Comparison of ENCODE assay signal across 18 cellular contexts in the genomic region with DNA sequence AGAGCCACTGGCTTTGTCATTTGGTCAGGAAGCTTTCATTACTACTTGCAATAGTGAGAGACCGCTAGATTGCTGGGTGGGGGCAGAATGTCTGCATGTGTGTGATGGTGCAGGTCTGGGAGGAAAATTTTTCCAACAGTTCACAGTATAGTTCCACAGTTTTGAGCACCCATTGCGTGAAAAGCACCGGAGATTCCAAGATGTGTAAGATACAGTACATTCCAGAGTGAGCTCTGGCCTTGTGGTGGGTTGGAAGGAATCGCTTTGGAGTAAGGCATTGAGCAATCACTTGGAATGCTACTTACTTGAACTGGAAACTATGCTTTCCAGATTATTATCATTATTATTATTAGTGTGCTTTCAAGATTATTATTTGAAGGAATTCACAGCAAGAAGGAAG. TPM values are rescaled to one million over a fixed set of nuclear protein-coding genes. Genes with fewer than 3 reads are reported as not detected.
DNase-seq lines count a peak whose midpoint lies in the region; TF ChIP-seq lines count a peak whose summit lies in the region.
"Had no signal": no experiment of that assay in that cellular context is flagged by ENCODE, and none has a peak within 500 bp of the region (broad histone marks: within the 10 kb centered on the region; RNA-seq: fewer than 3 reads in every experiment).

No MANE protein-coding gene starts in this region.

- no peaks in the 10 kb centered on the region for H3K9me3 ChIP-seq in mesenchymal stem cell (ENCODE audit: control insufficient read depth, low read length)
- H3K9me3 ChIP-seq in ovary, result no peaks in the 10 kb centered on the region
- H3K9me3 ChIP-seq: BLaER1 treated with 17β-estradiol and CSF1 and Interleukin-3, amounts not matched to agents 10 nM and 100 nM; psoas muscle; transverse colon had no signal

- peak overlapping the region; percentile 78 to 91 for H3K18ac ChIP-seq in mesenchymal stem cell (ENCODE audit: low read depth in 1 of 2, low read length in 2 of 2)

- H3K27me3 ChIP-seq in mesenchymal stem cell (ENCODE audit: control insufficient read depth in 1 of 2, insufficient read depth in 1 of 2, low read length in 2 of 2) (no peaks in the 10 kb centered on the region), ovary (no peaks in the 10 kb centered on the region)
- H3K27me3 ChIP-seq: BLaER1 treated with 17β-estradiol and CSF1 and Interleukin-3, amounts not matched to agents 10 nM and 100 nM; transverse colon had no signal

- TF ChIP-seq EP300 in ovary (IDR thresholded peaks at IDR 0.05), result no peak

- H3K4me3 Mint-ChIP-seq in chondrocyte (ENCODE audit: unreplicated experiment) (peak overlapping the region; percentile 14), CD14-positive monocyte (no peak overlapping the region)
- H3K4me3 Mint-ChIP-seq: T-helper 17 cell had no signal

- peak overlapping the region; percentile 84 for H3K27ac ChIP-seq in mesenchymal stem cell (ENCODE audit: low read length, poor library complexity, severe bottlenecking)
- H3K27ac ChIP-seq in ovary, result no peak overlapping the region
- H3K27ac ChIP-seq: BLaER1 treated with 17β-estradiol and CSF1 and Interleukin-3, amounts not matched to agents 10 nM and 100 nM; PC-9; psoas muscle; transverse colon had no signal

- H3K4ac ChIP-seq in mesenchymal stem cell (ENCODE audit: low read depth in 1 of 2, low read length in 2 of 2), result peak overlapping the region in 1 of 2 experiments; percentile 51

- H3K4me2 ChIP-seq in mesenchymal stem cell (ENCODE audit: low read length, poor library complexity, severe bottlenecking), result peak overlapping the region; percentile 23
- H3K4me2 ChIP-seq: BLaER1 treated with 17β-estradiol and CSF1 and Interleukin-3, amounts not matched to agents 10 nM and 100 nM; PC-9 had no signal

- H2BK120ac ChIP-seq in mesenchymal stem cell (ENCODE audit: low read depth, low read length), result peak overlapping the region; percentile 83

- no peak overlapping the region for H2AFZ ChIP-seq in mesenchymal stem cell (ENCODE audit: low read depth, low read length)
- H2AFZ ChIP-seq: PC-9 had no signal

- peak overlapping the region; percentile 76 for H3K9ac ChIP-seq in mesenchymal stem cell (ENCODE audit: low read length)
- H3K9ac ChIP-seq: BLaER1 treated with 17β-estradiol and CSF1 and Interleukin-3, amounts not matched to agents 10 nM and 100 nM had no signal

- H3K4me1 ChIP-seq in mesenchymal stem cell (ENCODE audit: control insufficient read depth, insufficient read depth, low read depth, low read length), result peaks cover 2% of the 10 kb centered on the region
- H3K4me1 ChIP-seq in ovary (ENCODE audit: insufficient read depth), result peaks cover 4% of the 10 kb centered on the region
- H3K4me1 ChIP-seq: BLaER1 treated with 17β-estradiol and CSF1 and Interleukin-3, amounts not matched to agents 10 nM and 100 nM; psoas muscle had no signal

- H3K4me3 ChIP-seq in mesenchymal stem cell (ENCODE audit: insufficient read depth in 1 of 2, low read depth in 1 of 2, low read length in 2 of 2), result peak overlapping the region in 1 of 2 experiments; percentile 23
- no peak overlapping the region for H3K4me3 ChIP-seq in ovary
- H3K4me3 ChIP-seq: BLaER1 treated with 17β-estradiol and CSF1 and Interleukin-3, amounts not matched to agents 10 nM and 100 nM; K562; PC-9; psoas muscle; transverse colon had no signal

- H3K27ac Mint-ChIP-seq in chondrocyte (ENCODE audit: unreplicated experiment), result peak overlapping the region; percentile 85
- H3K27ac Mint-ChIP-seq in CD14-positive monocyte, result peak overlapping the region in 1 of 7 donors; percentile 33
- H3K27ac Mint-ChIP-seq: T-helper 17 cell had no signal

- H3K9me3 Mint-ChIP-seq in chondrocyte (ENCODE audit: low read depth) (peaks cover 2% of the 10 kb centered on the region), CD14-positive monocyte (peaks cover 0 to 6% (median 0%) of the 10 kb centered on the region in 7 donors)

- no peak overlapping the region for H3K23ac ChIP-seq in mesenchymal stem cell (ENCODE audit: low read length in 2 of 2)

- no peak overlapping the region for H2BK5ac ChIP-seq in mesenchymal stem cell (ENCODE audit: low read depth, low read length, poor library complexity, severe bottlenecking)

- H3K36me3 ChIP-seq in mesenchymal stem cell (ENCODE audit: control insufficient read depth in 1 of 2, insufficient read depth in 2 of 2, low read depth in 1 of 2, low read length in 2 of 2) (no peaks in the 10 kb centered on the region), ovary (no peaks in the 10 kb centered on the region)
- H3K36me3 ChIP-seq: BLaER1 treated with 17β-estradiol and CSF1 and Interleukin-3, amounts not matched to agents 10 nM and 100 nM; transverse colon had no signal

- H3K4me1 Mint-ChIP-seq in chondrocyte (ENCODE audit: low read depth), result peaks cover 74% of the 10 kb centered on the region
- no peaks in the 10 kb centered on the region for H3K4me1 Mint-ChIP-seq in CD14-positive monocyte
- H3K4me1 Mint-ChIP-seq: T-helper 17 cell had no signal

- intact Hi-C loops in CD14-positive monocyte (cut with micrococcal nuclease) (no loop called here), ovary (cut with DNase I) (no loop called here)

- no peak for TF ChIP-seq CTCF in AG09319 (IDR thresholded peaks at IDR 0.05; ENCODE audit: low read depth, low read length)
- TF ChIP-seq CTCF in chondrocyte (IDR thresholded peaks at IDR 0.05), result no peak
- no peak for TF ChIP-seq CTCF in CD14-positive monocyte (IDR thresholded peaks at IDR 0.05)
- TF ChIP-seq CTCF in ovary (IDR thresholded peaks at IDR 0.05), result no peak

- TF ChIP-seq POLR2A in ovary (IDR thresholded peaks at IDR 0.05), result no peak

- no peak overlapping the region for H4K91ac ChIP-seq in mesenchymal stem cell (ENCODE audit: low read length)

- H2AK5ac ChIP-seq in mesenchymal stem cell (ENCODE audit: low read length, severe bottlenecking), result peak overlapping the region; percentile 37

- H4K8ac ChIP-seq in mesenchymal stem cell (ENCODE audit: low read length), result peak overlapping the region; percentile 88

- H2BK15ac ChIP-seq in mesenchymal stem cell (ENCODE audit: low read depth, poor library complexity, severe bottlenecking), result no peak overlapping the region

- H3K79me1 ChIP-seq in mesenchymal stem cell (replicated peaks; ENCODE audit: low read length, poor library complexity, severe bottlenecking), result peaks cover 2% of the 10 kb centered on the region

- no peaks in the 10 kb centered on the region for H3K36me3 Mint-ChIP-seq in chondrocyte (ENCODE audit: low read depth)
- no peaks in the 10 kb centered on the region for H3K36me3 Mint-ChIP-seq in CD14-positive monocyte

- H3K27me3 Mint-ChIP-seq in chondrocyte (ENCODE audit: low read depth) (no peaks in the 10 kb centered on the region), CD14-positive monocyte (ENCODE audit: low read depth in 3 of 3) (peaks cover 1 to 5% (median 2%) of the 10 kb centered on the region in 3 donors)

- 77% methylated on average over 1 of the region's 4 CpGs for WGBS in mesenchymal stem cell
- WGBS in ovary, 3 donors, result 57 to 77% (median 74%) methylated on average over 4 of the region's 4 CpGs

- H3K14ac ChIP-seq in mesenchymal stem cell (ENCODE audit: low read length in 2 of 2), result no peak overlapping the region

- DNase-seq in AG09319 (ENCODE audit: extremely low read depth, low read depth) (peak; percentile 76), HS-27A (ENCODE audit: low read depth) (peak; percentile 81), chondrocyte (ENCODE audit: low spot score) (no peak), mesenchymal stem cell (peak; percentile 98), GDM1 (lab: John Stamatoyannopoulos, UW) (no peak), CD14-positive monocyte (ENCODE audit: low spot score) (no peak), SKM-1 treated with dmso at 0.1 percent for 144 hours (lab: John Stamatoyannopoulos, UW; ENCODE audit: unreplicated experiment) (no peak), ovary (no peak)
- DNase-seq: activated CD4-positive, alpha-beta T cell treated with anti-CD3 and anti-CD28 coated beads for 1 hour; foreskin melanocyte; NCI-H446; PC-9; psoas muscle; stimulated activated CD4-positive, alpha-beta T cell treated with anti-CD3 and anti-CD28 coated beads, Interleukin-2, amount 100 ng/mL, for 24 hours; T-helper 17 cell; transverse colon had no signal

- peak overlapping the region; percentile 11 to 52 for H2BK12ac ChIP-seq in mesenchymal stem cell (ENCODE audit: low read length in 2 of 2)

RNA-seq across cellular contexts. Expression of a gene that starts 47.6 kb away (rescaled TPM):
- 105 to 135 TPM (median 131 TPM) in 3 replicates for total RNA-seq in chondrocyte
- 92.4 TPM for polyA plus RNA-seq in mesenchymal stem cell (2013, experiment 1 of 2)
- polyA plus RNA-seq in mesenchymal stem cell (2013, experiment 2 of 2), result 92.2 TPM
- polyA plus RNA-seq in CD14-positive monocyte, result under 1 TPM; 0.12 to 0.25 TPM
- total RNA-seq in ovary, result 10 to 100 TPM; 29.5 to 55.4 (median 33.3) TPM
- polyA plus RNA-seq in ovary, result 10 to 100 TPM; 15.3 to 79.2 TPM

Comparison
In these comparisons a context has a peak if more than half of its experiments do, and no peak if none do; other contexts are left out.
1. DNase-seq: peak in AG09319 (single experiment), HS-27A (single experiment) and mesenchymal stem cell (single experiment); none in chondrocyte (single experiment), GDM1 (single experiment), CD14-positive monocyte (single experiment), SKM-1 treated with dmso at 0.1 percent for 144 hours (single experiment) and ovary (0 of 5).